In the genomic region with DNA sequence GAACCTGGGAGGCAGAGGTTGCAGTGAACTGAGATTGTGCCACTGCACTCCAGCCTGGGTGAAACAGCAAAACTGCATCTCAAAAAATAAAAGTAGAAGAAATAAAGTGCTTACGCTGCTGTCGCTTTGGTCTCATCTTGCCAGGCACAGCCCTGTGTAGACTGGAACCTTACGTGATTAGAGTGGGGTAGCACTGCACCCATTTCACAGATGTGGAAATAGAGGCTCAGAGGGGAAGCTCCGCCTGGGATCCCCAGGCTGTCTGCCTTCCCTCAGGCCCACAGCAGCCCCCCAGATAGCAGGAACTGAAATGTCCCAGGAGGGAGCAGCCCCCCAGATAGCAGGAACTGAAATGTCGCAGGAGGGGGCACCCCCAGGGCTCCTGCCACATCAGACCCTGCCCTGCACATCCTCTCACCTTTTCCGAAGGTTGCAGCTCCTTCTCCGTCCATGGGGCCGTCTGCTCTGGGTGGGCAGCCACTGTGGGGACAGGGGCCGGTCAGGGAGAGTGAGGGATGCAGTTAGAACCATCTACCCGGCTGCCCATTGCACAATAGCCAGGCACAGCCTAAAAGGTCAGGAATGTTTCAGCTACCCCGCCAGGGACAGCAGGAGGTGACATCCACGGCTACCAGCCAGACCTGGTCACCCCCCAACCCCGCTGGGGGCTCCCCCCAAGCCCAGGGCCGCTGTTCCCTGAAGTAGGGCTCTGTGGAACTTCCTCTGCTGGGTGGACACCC, we compare ENCODE assay signal across 1 cellular context.
A peak's percentile ranks its signal among the peaks of the same experiment; 100 is the strongest.
TF ChIP-seq lines count a peak whose summit lies in the region.

No MANE protein-coding gene starts in this region.

TF ChIP-seq in H1, 55 proteins besides CTCF, POLR2A, EP300 and RAD21:
- TF ChIP-seq CEBPB (IDR thresholded peaks at IDR 0.05; ENCODE audit: low read depth, low read length), result peak; percentile 88
- TF ChIP-seq SUZ12 (IDR thresholded peaks at IDR 0.05; ENCODE audit: low read length), result no peak
- TF ChIP-seq KDM1A (IDR thresholded peaks at IDR 0.05; ENCODE audit: borderline replicate concordance, low read length), result peak; percentile 89; the same call in 1 of the 2 replicates
- TF ChIP-seq HDAC2 (IDR thresholded peaks at IDR 0.05; ENCODE audit: borderline replicate concordance in 1 of 2, low read depth in 2 of 2, low read length in 2 of 2), result peak in 1 of 2 experiments; percentile 35; a peak in 1 of 4 replicates
- TF ChIP-seq TEAD4 (IDR thresholded peaks at IDR 0.05; ENCODE audit: low read depth, low read length), result no peak
- TF ChIP-seq RBBP5 (IDR thresholded peaks at IDR 0.05; ENCODE audit: borderline replicate concordance, low read depth, low read length), result no peak
- TF ChIP-seq SAP30 (IDR thresholded peaks at IDR 0.05; ENCODE audit: insufficient read depth, insufficient replicate concordance, low read length), result no peak
- TF ChIP-seq ASH2L (IDR thresholded peaks at IDR 0.05; ENCODE audit: low read length), result no peak
